5 cellular contexts compared by ENCODE assay signal in the genomic region with DNA sequence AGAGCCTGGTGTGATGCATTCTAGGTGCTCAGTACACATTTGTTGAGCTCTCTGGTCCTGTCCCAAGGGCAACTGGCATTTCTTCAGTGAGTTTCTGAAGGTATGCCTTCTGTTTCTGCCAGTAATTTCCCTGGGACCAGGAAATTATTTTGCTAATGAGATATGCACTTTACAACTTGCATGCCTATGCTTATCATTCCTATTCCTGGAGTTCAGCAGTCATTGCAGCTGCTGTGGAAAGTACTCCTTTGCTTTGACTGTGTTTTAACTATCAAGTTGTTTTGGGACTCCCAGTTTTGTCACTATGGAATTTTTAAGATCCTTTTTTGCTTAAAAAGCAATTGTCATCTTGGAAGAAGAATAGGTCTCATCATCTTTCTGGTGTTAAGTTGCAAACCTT.
"Had no signal": no experiment of that assay in that cellular context is flagged by ENCODE, and none has a peak within 500 bp of the region (broad histone marks: within the 10 kb centered on the region; RNA-seq: fewer than 3 reads in every experiment).

No MANE protein-coding gene starts in this region.

- H3K4me3 ChIP-seq: GM23338, K562 had no signal

- ATAC-seq: GM23338, K562 had no signal

- DNase-seq: H9, HCEC 1CT, IMR-90 had no signal

- H3K4me2 ChIP-seq: GM23338 had no signal

- H2AFZ ChIP-seq: GM23338 had no signal
